ENCODE assay signal across 25 cellular contexts in genomic region chr7:158411232-158411950, GRCh38.
DNase-seq lines count a peak whose midpoint lies in the region; TF ChIP-seq lines count a peak whose summit lies in the region.
"Had no signal": no experiment of that assay in that cellular context is flagged by ENCODE, and none has a peak within 500 bp of the region (broad histone marks: within the 10 kb centered on the region; RNA-seq: fewer than 3 reads in every experiment).

No MANE protein-coding gene starts in this region.

- TF ChIP-seq CTCF in chondrocyte (IDR thresholded peaks at IDR 0.05), result no peak
- no peak for TF ChIP-seq CTCF in spleen (IDR thresholded peaks at IDR 0.05 in 8 of 11, conservative IDR thresholded peaks at IDR 0.05 in 3 of 11)
- TF ChIP-seq CTCF in progenitor cell of endocrine pancreas (IDR thresholded peaks at IDR 0.05; ENCODE audit: unreplicated experiment), result no peak
- no peak for TF ChIP-seq CTCF in ascending aorta (IDR thresholded peaks at IDR 0.05)

- H3K4me3 ChIP-seq in spleen (no peak overlapping the region), ascending aorta (no peak overlapping the region)
- H3K4me3 ChIP-seq: PC-9, SJCRH30 had no signal

- H3K4me3 Mint-ChIP-seq in chondrocyte (ENCODE audit: unreplicated experiment) (no peak overlapping the region), progenitor cell of endocrine pancreas (ENCODE audit: low read depth) (no peak overlapping the region)
- H3K4me3 Mint-ChIP-seq: B cell; CD14-positive monocyte; CD8-positive, alpha-beta memory T cell had no signal

- intact Hi-C loops in spleen (cut with DNase I; ENCODE audit: low total_unique reads), result no loop called here
- intact Hi-C loops in ascending aorta (cut with DNase I), result no loop called here

- H3K27me3 Mint-ChIP-seq in chondrocyte (ENCODE audit: low read depth), result peaks cover 7% of the 10 kb centered on the region
- H3K27me3 Mint-ChIP-seq in progenitor cell of endocrine pancreas, result no peaks in the 10 kb centered on the region
- H3K27me3 Mint-ChIP-seq: B cell had no signal

- H3K27ac Mint-ChIP-seq in chondrocyte (ENCODE audit: unreplicated experiment) (no peak overlapping the region), progenitor cell of endocrine pancreas (no peak overlapping the region)
- H3K27ac Mint-ChIP-seq: B cell; CD8-positive, alpha-beta memory T cell had no signal

- no peaks in the 10 kb centered on the region for H3K9me3 Mint-ChIP-seq in chondrocyte (ENCODE audit: low read depth)
- H3K9me3 Mint-ChIP-seq in progenitor cell of endocrine pancreas (ENCODE audit: low read depth), result no peaks in the 10 kb centered on the region
- H3K9me3 Mint-ChIP-seq: CD14-positive monocyte; CD8-positive, alpha-beta memory T cell had no signal

- H3K27me3 ChIP-seq in spleen (replicated peaks in 1 of 7), result peaks cover 0 to 4% (median 0%) of the 10 kb centered on the region in 7 donors
- no peaks in the 10 kb centered on the region for H3K27me3 ChIP-seq in ascending aorta

- peak; percentile 58 for DNase-seq in activated effector memory CD4-positive, alpha-beta T cell treated with anti-CD3 and anti-CD28 coated beads, Interleukin-2, amount 50 U/mL, for 16 hours
- DNase-seq in activated effector memory CD4-positive, alpha-beta T cell treated with Interleukin-2 at 50 U/mL for 16 hours, result no peak
- DNase-seq in chondrocyte (ENCODE audit: low spot score), result peak; percentile 93
- peak; percentile 84 for DNase-seq in mesenteric fat pad (ENCODE audit: low spot score)
- DNase-seq in spleen, result peak; percentile 69
- DNase-seq in progenitor cell of endocrine pancreas (ENCODE audit: low spot score, unreplicated experiment), result no peak
- no peak for DNase-seq in ascending aorta (ENCODE audit: low spot score in 2 of 2)
- no peak for DNase-seq in T-helper 2 cell
- DNase-seq: Calu3; CD8-positive, alpha-beta memory T cell; DND-41; Karpas-422; NCI-H1105; NCI-H1436 treated with DMSO at 0.1 percent for 48 hours; NCI-H1930; NCI-H2107; NCI-H526; NCI-H82; NK-92 treated with Interleukin-12 subunit alpha and Interleukin-12 subunit beta, amount 100 ng/mL, for 24 hours; PC-9; SJCRH30 had no signal

- H3K27ac ChIP-seq in spleen (no peak overlapping the region), ascending aorta (no peak overlapping the region)
- H3K27ac ChIP-seq: 22Rv1, HL-60, PC-9, SJCRH30 had no signal

- no peaks in the 10 kb centered on the region for H3K9me3 ChIP-seq in spleen
- H3K9me3 ChIP-seq in ascending aorta, result no peaks in the 10 kb centered on the region
- H3K9me3 ChIP-seq: SJCRH30 had no signal

- H3K36me3 ChIP-seq in spleen (no peaks in the 10 kb centered on the region), ascending aorta (no peaks in the 10 kb centered on the region)
- H3K36me3 ChIP-seq: SJCRH30 had no signal

- TF ChIP-seq POLR2A in spleen (IDR thresholded peaks at IDR 0.05), result no peak

- no peaks in the 10 kb centered on the region for H3K36me3 Mint-ChIP-seq in chondrocyte (ENCODE audit: low read depth)
- no peaks in the 10 kb centered on the region for H3K36me3 Mint-ChIP-seq in progenitor cell of endocrine pancreas (ENCODE audit: insufficient read depth)
- H3K36me3 Mint-ChIP-seq: CD14-positive monocyte; CD8-positive, alpha-beta memory T cell had no signal

- 90 to 94% (median 91%) methylated on average over 12 to 24 of the region's 24 CpGs for WGBS in spleen, 5 donors

- H3K4me1 ChIP-seq in spleen (no peaks in the 10 kb centered on the region), ascending aorta (no peaks in the 10 kb centered on the region)
- H3K4me1 ChIP-seq: SJCRH30 had no signal

- H3K4me1 Mint-ChIP-seq in chondrocyte (ENCODE audit: low read depth) (no peaks in the 10 kb centered on the region), progenitor cell of endocrine pancreas (ENCODE audit: low read depth) (peaks cover 13% of the 10 kb centered on the region)
- H3K4me1 Mint-ChIP-seq: B cell; CD14-positive monocyte; CD8-positive, alpha-beta memory T cell had no signal

Comparison
In these comparisons a context has a peak if more than half of its experiments do, and no peak if none do; other contexts are left out.
1. DNase-seq: peak in activated effector memory CD4-positive, alpha-beta T cell treated with anti-CD3 and anti-CD28 coated beads, Interleukin-2, amount 50 U/mL, for 16 hours (single experiment), chondrocyte (single experiment), mesenteric fat pad (single experiment) and spleen (single experiment); none in activated effector memory CD4-positive, alpha-beta T cell treated with Interleukin-2 at 50 U/mL for 16 hours (single experiment), progenitor cell of endocrine pancreas (single experiment), ascending aorta (0 of 2) and T-helper 2 cell (0 of 5).